Comparison of ENCODE assay signal across 1 cellular context in genomic region chr15:52095597-52096262, GRCh38.
TF ChIP-seq lines count a peak whose summit lies in the region.

No MANE protein-coding gene starts in this region.

TF ChIP-seq in endothelial cell of umbilical vein, 7 proteins besides CTCF, POLR2A, EP300 and RAD21 (continued from another document):
- TF ChIP-seq MAX (IDR thresholded peaks at IDR 0.05; ENCODE audit: insufficient read depth, insufficient read length): no peak
TF ChIP-seq in endothelial cell of umbilical vein: peak in this region for 2.
